Comparison of ENCODE assay signal across 1 cellular context in genomic region chr17:77381185-77381700, GRCh38.
TF ChIP-seq lines count a peak whose summit lies in the region.

No MANE protein-coding gene starts in this region.

TF ChIP-seq in SK-N-SH, 30 proteins besides CTCF, POLR2A, EP300 and RAD21 (continued from another document):
- TF ChIP-seq GATA2 (CRISPR knock-in tag; IDR thresholded peaks at IDR 0.05) (no peak; the same call in 1 of the 2 replicates), SMC3 (IDR thresholded peaks at IDR 0.05; ENCODE audit: low read depth, low read length) (no peak), MXI1 (IDR thresholded peaks at IDR 0.05; ENCODE audit: low read depth, low read length) (no peak), SIN3A (IDR thresholded peaks at IDR 0.05; ENCODE audit: borderline replicate concordance, low read depth, low read length) (no peak), POLR2AphosphoS5 (IDR thresholded peaks at IDR 0.05; ENCODE audit: low read depth, low read length) (no peak), NFIC (IDR thresholded peaks at IDR 0.05; ENCODE audit: borderline replicate concordance) (no peak), ELF1 (IDR thresholded peaks at IDR 0.05) (no peak), RFX5 (IDR thresholded peaks at IDR 0.05; ENCODE audit: low read length) (no peak), MEF2A (IDR thresholded peaks at IDR 0.05; ENCODE audit: borderline replicate concordance, low read depth) (no peak)
